ENCODE assay signal across 18 cellular contexts in genomic region chr11:120011836-120012235, GRCh38.
DNase-seq lines count a peak whose midpoint lies in the region; ATAC-seq and TF ChIP-seq lines count a peak whose summit lies in the region.
"Had no signal": no experiment of that assay in that cellular context is flagged by ENCODE, and none has a peak within 500 bp of the region (broad histone marks: within the 10 kb centered on the region; RNA-seq: fewer than 3 reads in every experiment).

No MANE protein-coding gene starts in this region.

- H3K4me3 ChIP-seq in dorsolateral prefrontal cortex = no peak overlapping the region
- H3K4me3 ChIP-seq in MG63 = no peak overlapping the region
- no peak overlapping the region for H3K4me3 ChIP-seq in CD4-positive, alpha-beta memory T cell (ENCODE audit: low read length in 2 of 2)
- H3K4me3 ChIP-seq: A549, K562, PC-9 had no signal

- POLR2A ChIA-PET in CD4-positive, alpha-beta memory T cell (lab: Charles Lee; ENCODE audit: partially characterized antibody) = no interaction called here

- intact Hi-C loops in dorsolateral prefrontal cortex (cut with DNase I) (loop anchor here (5.0 to 10.0 kb wide), 3 partner anchors 35 to 93 kb away; no protein-coding TSS in a partner anchor), posterior vena cava (cut with DNase I) (no loop called here)
- intact Hi-C loops in CD4-positive, alpha-beta memory T cell (cut with micrococcal nuclease) = no loop called here

- no peak overlapping the region for H3K4me3 Mint-ChIP-seq in CD4-positive, alpha-beta memory T cell
- H3K4me3 Mint-ChIP-seq: HFFc6 had no signal

- H3K27me3 ChIP-seq in dorsolateral prefrontal cortex (peaks cover 0 to 22% (median 0%) of the 10 kb centered on the region in 45 donors), MG63 (peaks cover 2% of the 10 kb centered on the region; the same call in 1 of the 2 replicates)
- H3K27me3 ChIP-seq in CD4-positive, alpha-beta memory T cell (ENCODE audit: insufficient read depth, low read length) = no peaks in the 10 kb centered on the region

- H3K27me3 Mint-ChIP-seq in CD4-positive, alpha-beta memory T cell = peaks cover 34 to 53% of the 10 kb centered on the region in 2 donors

- no peaks in the 10 kb centered on the region for H3K4me1 ChIP-seq in CD4-positive, alpha-beta memory T cell (ENCODE audit: insufficient read depth, low read length)
- H3K4me1 ChIP-seq: A549 had no signal

- no peaks in the 10 kb centered on the region for H3K9me3 ChIP-seq in MG63
- no peaks in the 10 kb centered on the region for H3K9me3 ChIP-seq in CD4-positive, alpha-beta memory T cell (ENCODE audit: control insufficient read depth in 1 of 2, low read length in 2 of 2)
- H3K9me3 ChIP-seq: A549 had no signal

- no peak for ATAC-seq in HG02623 (IDR thresholded peaks at IDR 0.05; ENCODE audit: unreplicated experiment)
- ATAC-seq: A549, K562 had no signal

- no peak overlapping the region for H3K27ac Mint-ChIP-seq in CD4-positive, alpha-beta memory T cell
- H3K27ac Mint-ChIP-seq: HFFc6 had no signal

- H3K27ac ChIP-seq in dorsolateral prefrontal cortex = peak overlapping the region in 56 of 59 donors; percentile 2 to 92 (median 80)
- H3K27ac ChIP-seq in CD4-positive, alpha-beta memory T cell (ENCODE audit: low read depth, low read length) = no peak overlapping the region
- H3K27ac ChIP-seq: A549, PC-9, RWPE1 had no signal

- H3K36me3 Mint-ChIP-seq in CD4-positive, alpha-beta memory T cell = no peaks in the 10 kb centered on the region

- no peaks in the 10 kb centered on the region for H3K9me3 Mint-ChIP-seq in CD4-positive, alpha-beta memory T cell
- H3K9me3 Mint-ChIP-seq: HFFc6 had no signal

- peak; percentile 62 for DNase-seq in NCI-H69 (lab: John Stamatoyannopoulos, UW)
- peak in 1 of 10 donors; percentile 59 for DNase-seq in dorsolateral prefrontal cortex
- DNase-seq in inferior parietal cortex (ENCODE audit: extremely low spot score) = peak; percentile 37
- peak; percentile 58 for DNase-seq in putamen (ENCODE audit: low spot score)
- no peak for DNase-seq in MG63
- no peak for DNase-seq in posterior vena cava (ENCODE audit: low spot score)
- no peak for DNase-seq in CD4-positive, alpha-beta memory T cell
- DNase-seq: DMS79, H7, HFFc6, NCI-H1105, NCI-H2081, NCI-H524, PC-9 had no signal

- CTCF ChIA-PET in CD4-positive, alpha-beta memory T cell (lab: Charles Lee; ENCODE audit: partially characterized antibody) = no interaction called here

- no peaks in the 10 kb centered on the region for H3K4me1 Mint-ChIP-seq in CD4-positive, alpha-beta memory T cell

- H3K36me3 ChIP-seq in MG63 = no peaks in the 10 kb centered on the region
- no peaks in the 10 kb centered on the region for H3K36me3 ChIP-seq in CD4-positive, alpha-beta memory T cell (ENCODE audit: insufficient read depth, low read length)

- TF ChIP-seq CTCF in dorsolateral prefrontal cortex (IDR thresholded peaks at IDR 0.05 in 54 of 56, conservative IDR thresholded peaks at IDR 0.05 in 2 of 56; ENCODE audit: low read depth in 1 of 56, partially characterized antibody in 56 of 56) = peak in 3 of 56 donors; percentile 12 to 17 (median 12)

Comparison
In these comparisons a context has a peak if more than half of its experiments do, and no peak if none do; other contexts are left out.
1. DNase-seq: peak in NCI-H69 (single experiment), inferior parietal cortex (single experiment) and putamen (single experiment); none in MG63 (single experiment), posterior vena cava (single experiment) and CD4-positive, alpha-beta memory T cell (0 of 5).
2. intact Hi-C loops: an anchor here in dorsolateral prefrontal cortex (5.0 to 10.0 kb wide); none called in posterior vena cava and CD4-positive, alpha-beta memory T cell.